In the genomic region with DNA sequence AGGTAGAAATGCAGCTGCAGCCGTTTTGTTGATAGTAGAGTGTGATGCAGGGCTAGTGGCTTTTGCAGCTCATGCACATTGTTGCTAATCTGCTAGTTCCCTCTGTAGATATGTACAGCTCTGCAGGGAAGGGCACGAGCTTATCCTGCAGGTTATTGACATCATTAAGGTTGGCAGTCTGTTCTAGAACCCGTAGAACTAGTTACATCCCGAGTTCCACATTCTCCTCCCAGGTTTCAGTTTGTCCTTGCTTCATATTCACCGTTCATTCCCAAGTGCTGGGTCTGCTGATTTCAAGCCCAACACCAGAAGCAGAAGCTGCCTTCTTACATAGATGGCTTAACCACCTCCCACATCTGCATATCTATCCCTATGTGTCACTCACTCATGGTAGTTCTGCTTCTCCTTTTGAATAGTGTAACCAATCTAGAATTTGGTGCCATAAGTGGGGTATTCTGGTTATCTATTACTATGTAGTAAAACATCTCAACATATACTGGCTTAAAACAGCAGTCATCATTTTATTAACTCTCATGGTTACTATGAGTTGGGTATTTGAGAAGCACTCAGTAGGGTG, we compare ENCODE assay signal across 16 cellular contexts. TPM values are rescaled to one million over a fixed set of nuclear protein-coding genes. Genes with fewer than 3 reads are reported as not detected.
"Had no signal": no experiment of that assay in that cellular context is flagged by ENCODE, and none has a peak within 500 bp of the region (broad histone marks: within the 10 kb centered on the region; RNA-seq: fewer than 3 reads in every experiment).

No MANE protein-coding gene starts in this region.

- ATAC-seq: activated CD8-positive, alpha-beta T cell treated with anti-CD3 and anti-CD28 coated beads for 36 hours; activated T-cell treated with anti-CD3 and anti-CD28 coated beads, Interleukin-2, amount 50 U/mL, for 72 hours; naive thymus-derived CD4-positive, alpha-beta T cell had no signal

- H3K36me3 ChIP-seq: breast epithelium, thyroid gland had no signal

- H3K4me1 ChIP-seq: breast epithelium, thyroid gland had no signal

- H3K27ac ChIP-seq: breast epithelium, thyroid gland had no signal

- H3K4me3 ChIP-seq: breast epithelium, lung, thyroid gland had no signal

- DNase-seq: activated CD8-positive, alpha-beta memory T cell treated with anti-CD3 and anti-CD28 coated beads, Interleukin-2, amount 50 U/mL, for 4 hours; activated CD8-positive, alpha-beta T cell treated with anti-CD3 and anti-CD28 coated beads for 36 hours; activated gamma-delta T cell treated with Interleukin-2 at 50 U/mL for 16 hours; activated naive CD8-positive, alpha-beta T cell treated with anti-CD3 and anti-CD28 coated beads, Interleukin-2, amount 10 ng/mL, durations not matched to agents 7 days and 5 days; activated T-cell treated with anti-CD3 and anti-CD28 coated beads, Interleukin-2, amount 50 U/mL, for 72 hours; anterior cingulate cortex; hippocampal formation; naive thymus-derived CD4-positive, alpha-beta T cell; small intestine had no signal

- FAIRE-seq: small intestine, TTC549 had no signal

- H3K27me3 ChIP-seq: breast epithelium, thyroid gland had no signal

- H3K9me3 ChIP-seq: breast epithelium, thyroid gland had no signal

RNA-seq across cellular contexts. Expression of a gene that starts 38.1 kb away (rescaled TPM):
- total RNA-seq: activated CD8-positive, alpha-beta T cell treated with anti-CD3 and anti-CD28 coated beads for 36 hours; dermis microvascular lymphatic vessel endothelial cell; kidney epithelial cell; mononuclear cell had no signal
- polyA plus RNA-seq: naive thymus-derived CD4-positive, alpha-beta T cell had no signal
